20 cellular contexts compared by ENCODE assay signal in the genomic region with DNA sequence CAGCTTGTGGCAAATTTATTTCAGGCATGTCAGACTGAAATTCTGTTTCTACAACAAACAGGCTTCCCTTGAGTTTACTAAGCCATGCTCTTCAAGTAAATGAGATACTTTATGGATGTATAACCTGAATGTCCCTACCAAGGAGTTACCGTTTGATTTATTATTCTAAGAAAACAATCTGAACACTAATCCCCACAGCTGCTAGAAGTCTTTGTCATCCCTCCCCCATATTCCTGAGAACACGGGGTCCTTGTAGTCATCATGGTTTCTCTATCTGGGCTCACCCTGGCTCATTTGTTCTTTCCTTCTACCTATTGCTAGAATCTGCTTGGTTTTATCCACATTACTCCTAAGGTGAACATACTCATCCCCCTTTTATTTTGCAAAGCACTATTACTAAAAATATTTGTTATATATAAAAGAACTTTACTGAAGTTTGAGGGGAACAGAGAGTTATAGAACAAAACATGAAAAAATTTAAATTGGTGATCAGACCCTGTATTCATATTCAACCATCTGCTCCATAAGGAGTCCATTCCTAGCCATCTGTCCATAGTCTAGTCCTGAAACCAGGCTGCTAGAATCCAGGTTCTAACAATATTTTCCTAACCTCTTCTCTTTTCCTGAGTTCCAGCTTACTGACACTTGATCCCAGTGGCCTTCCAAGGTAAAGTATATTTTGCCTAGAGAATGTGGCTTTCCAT.
"Had no signal": no experiment of that assay in that cellular context is flagged by ENCODE, and none has a peak within 500 bp of the region (broad histone marks: within the 10 kb centered on the region; RNA-seq: fewer than 3 reads in every experiment).

No MANE protein-coding gene starts in this region.

- H3K79me2 ChIP-seq: parathyroid adenoma had no signal

- H2AFZ ChIP-seq: parathyroid adenoma had no signal

- H3K4me3 ChIP-seq: adrenal gland, breast epithelium, coronary artery, esophagus squamous epithelium, gastrocnemius medialis, upper lobe of left lung had no signal

- H3K9me3 ChIP-seq: adrenal gland, breast epithelium, esophagus squamous epithelium, gastrocnemius medialis, upper lobe of left lung had no signal

- DNase-seq: activated CD4-positive, alpha-beta T cell treated with anti-CD3 and anti-CD28 coated beads for 1 hour; activated CD4-positive, alpha-beta T cell treated with anti-CD3 and anti-CD28 coated beads, Interleukin-2, amount 50 U/mL, for 1 hour; activated CD8-positive, alpha-beta T cell treated with anti-CD3 and anti-CD28 coated beads, Interleukin-2, amount 10 ng/mL, durations not matched to agents 7 days and 5 days; activated naive CD4-positive, alpha-beta T cell; activated T-cell treated with anti-CD3 and anti-CD28 coated beads, Interleukin-2, amount 50 U/mL, for 1 hour; adrenal gland; endodermal cell; esophagus squamous epithelium; gastrocnemius medialis; head of caudate nucleus; hypothalamus; right cardiac atrium; stimulated activated CD4-positive, alpha-beta T cell treated with anti-CD3 and anti-CD28 coated beads, Interleukin-12 subunit alpha, Interleukin-12 subunit beta, amount 100 ng/mL, for 4 hours; stimulated activated CD4-positive, alpha-beta T cell treated with anti-CD3 and anti-CD28 coated beads, Interleukin-4, amount 100 ng/mL, for 4 hours; stimulated activated naive CD8-positive, alpha-beta T cell treated with anti-CD3 and anti-CD28 coated beads, Interleukin-15, Interleukin-2, amounts not matched to agents 100 U/mL and 50 U/mL, for 24 hours; upper lobe of left lung had no signal

- H3K27ac ChIP-seq: adrenal gland, breast epithelium, coronary artery, esophagus squamous epithelium, gastrocnemius medialis, parathyroid adenoma, upper lobe of left lung had no signal

- H3K9ac ChIP-seq: parathyroid adenoma had no signal

- H3K27me3 ChIP-seq: adrenal gland, breast epithelium, esophagus squamous epithelium, gastrocnemius medialis, upper lobe of left lung had no signal

- H3K4me1 ChIP-seq: adrenal gland, breast epithelium, esophagus squamous epithelium, gastrocnemius medialis, parathyroid adenoma, upper lobe of left lung had no signal

- H3K36me3 ChIP-seq: adrenal gland, breast epithelium, esophagus squamous epithelium, gastrocnemius medialis, upper lobe of left lung had no signal

- ATAC-seq: activated CD8-positive, alpha-beta T cell treated with anti-CD3 and anti-CD28 coated beads, Interleukin-2, amount 10 ng/mL, durations not matched to agents 7 days and 5 days; activated T-helper 17 cell treated with anti-CD3 and anti-CD28 coated beads, Interleukin-2, amount 50 U/mL, for 72 hours; gastrocnemius medialis; right cardiac atrium; stimulated activated naive CD8-positive, alpha-beta T cell treated with anti-CD3 and anti-CD28 coated beads, Interleukin-15, Interleukin-2, amounts not matched to agents 100 U/mL and 50 U/mL, for 24 hours had no signal
